In genomic region chr14:23877538-23878180, GRCh38 we compare ENCODE assay signal across 11 cellular contexts.
A peak's percentile ranks its signal among the peaks of the same experiment; 100 is the strongest.
DNase-seq lines count a peak whose midpoint lies in the region; ATAC-seq and TF ChIP-seq lines count a peak whose summit lies in the region.
"Had no signal": no experiment of that assay in that cellular context is flagged by ENCODE, and none has a peak within 500 bp of the region (broad histone marks: within the 10 kb centered on the region; RNA-seq: fewer than 3 reads in every experiment).

No MANE protein-coding gene starts in this region.

- ATAC-seq in GM19397 (IDR thresholded peaks at IDR 0.05; ENCODE audit: unreplicated experiment) (peak; percentile 52), HG03025 (IDR thresholded peaks at IDR 0.05; ENCODE audit: low FRiP score, unreplicated experiment) (peak; percentile 76), foreskin keratinocyte (no peak)
- ATAC-seq: A549 had no signal

- peak; percentile 19 to 38 for DNase-seq in activated CD4-positive, alpha-beta T cell treated with anti-CD3 and anti-CD28 coated beads, Interleukin-2, amount 50 U/mL, for 48 hours
- DNase-seq in activated CD4-positive, alpha-beta T cell treated with anti-CD3 and anti-CD28 coated beads, Interleukin-2, amount 50 U/mL, for 4 hours = no peak
- DNase-seq in kidney glomerular epithelial cell (lab: John Stamatoyannopoulos, UW) (peak; percentile 86), cerebellar cortex (ENCODE audit: low spot score) (no peak), foreskin keratinocyte (no peak), HFFc6 (no peak)
- DNase-seq: activated CD4-positive, alpha-beta T cell treated with anti-CD3 and anti-CD28 coated beads, Interleukin-2, amount 10 ng/mL, durations not matched to agents 7 days and 5 days; NCI-H524 had no signal

- H3K27ac ChIP-seq in foreskin keratinocyte = no peak overlapping the region
- H3K27ac ChIP-seq: A549 had no signal

- H3K9me3 Mint-ChIP-seq in HFFc6 = no peaks in the 10 kb centered on the region
- H3K9me3 Mint-ChIP-seq: activated CD4-positive, alpha-beta T cell treated with anti-CD3 and anti-CD28 coated beads, Interleukin-2, amount 10 ng/mL, durations not matched to agents 7 days and 5 days had no signal

- peaks cover 22% of the 10 kb centered on the region for H3K27me3 Mint-ChIP-seq in HFFc6 (ENCODE audit: insufficient read depth)
- H3K27me3 Mint-ChIP-seq: activated CD4-positive, alpha-beta T cell treated with anti-CD3 and anti-CD28 coated beads, Interleukin-2, amount 10 ng/mL, durations not matched to agents 7 days and 5 days had no signal

- H3K27ac Mint-ChIP-seq in HFFc6 = no peak overlapping the region
- H3K27ac Mint-ChIP-seq: activated CD4-positive, alpha-beta T cell treated with anti-CD3 and anti-CD28 coated beads, Interleukin-2, amount 10 ng/mL, durations not matched to agents 7 days and 5 days had no signal

- H3K27me3 ChIP-seq in foreskin keratinocyte = peaks cover 4% of the 10 kb centered on the region

- H3K4me3 Mint-ChIP-seq in HFFc6 = no peak overlapping the region
- H3K4me3 Mint-ChIP-seq: activated CD4-positive, alpha-beta T cell treated with anti-CD3 and anti-CD28 coated beads, Interleukin-2, amount 10 ng/mL, durations not matched to agents 7 days and 5 days had no signal

- H3K36me3 Mint-ChIP-seq in HFFc6 (ENCODE audit: low read depth) = no peaks in the 10 kb centered on the region

- no peaks in the 10 kb centered on the region for H3K4me1 ChIP-seq in foreskin keratinocyte
- H3K4me1 ChIP-seq: A549 had no signal

- no peaks in the 10 kb centered on the region for H3K4me1 Mint-ChIP-seq in HFFc6 (ENCODE audit: low read depth)
- H3K4me1 Mint-ChIP-seq: activated CD4-positive, alpha-beta T cell treated with anti-CD3 and anti-CD28 coated beads, Interleukin-2, amount 10 ng/mL, durations not matched to agents 7 days and 5 days had no signal

- no peak for TF ChIP-seq CTCF in foreskin keratinocyte (conservative IDR thresholded peaks at IDR 0.05)
- no peak for TF ChIP-seq CTCF in HFFc6 (IDR thresholded peaks at IDR 0.05)

Comparison
In these comparisons a context has a peak if more than half of its experiments do, and no peak if none do; other contexts are left out.
1. DNase-seq: peak in activated CD4-positive, alpha-beta T cell treated with anti-CD3 and anti-CD28 coated beads, Interleukin-2, amount 50 U/mL, for 48 hours (2 of 2) and kidney glomerular epithelial cell (single experiment); none in activated CD4-positive, alpha-beta T cell treated with anti-CD3 and anti-CD28 coated beads, Interleukin-2, amount 50 U/mL, for 4 hours (0 of 2), cerebellar cortex (single experiment), foreskin keratinocyte (0 of 2) and HFFc6 (single experiment).